In genomic region chr17:56540791-56541190, GRCh38 we compare ENCODE assay signal across 22 cellular contexts. TPM values are rescaled to one million over a fixed set of nuclear protein-coding genes. Genes with fewer than 3 reads are reported as not detected.
A peak's percentile ranks its signal among the peaks of the same experiment; 100 is the strongest.
DNase-seq lines count a peak whose midpoint lies in the region; ATAC-seq, FAIRE-seq and TF ChIP-seq lines count a peak whose summit lies in the region.
"Had no signal": no experiment of that assay in that cellular context is flagged by ENCODE, and none has a peak within 500 bp of the region (broad histone marks: within the 10 kb centered on the region; RNA-seq: fewer than 3 reads in every experiment).

No MANE protein-coding gene starts in this region.

- FAIRE-seq in HTR-8/SVneo (lab: Jason Lieb, UNC) = peak; percentile 76
- FAIRE-seq in frontal cortex (lab: Jason Lieb, UNC) = no peak

- no peaks in the 10 kb centered on the region for H3K27me3 Mint-ChIP-seq in endodermal cell (ENCODE audit: insufficient read depth)

- no peak overlapping the region for H3K27ac ChIP-seq in endodermal cell (ENCODE audit: low read depth, low read length)
- H3K27ac ChIP-seq: colonic mucosa, thoracic aorta had no signal

- no peaks in the 10 kb centered on the region for H3K9me3 Mint-ChIP-seq in endodermal cell

- TF ChIP-seq CTCF in endodermal cell (conservative IDR thresholded peaks at IDR 0.05) = no peak

- no peaks in the 10 kb centered on the region for H3K36me3 ChIP-seq in endodermal cell (ENCODE audit: control insufficient read depth, insufficient read depth, low read length)
- H3K36me3 ChIP-seq: colonic mucosa, thoracic aorta had no signal

- no peaks in the 10 kb centered on the region for H3K4me1 ChIP-seq in endodermal cell (ENCODE audit: control insufficient read depth, insufficient read depth, low read length)
- H3K4me1 ChIP-seq: colonic mucosa had no signal

- 54 to 82% methylated on average over 3 to 5 of the region's 5 CpGs for WGBS in endodermal cell (ENCODE audit: insufficient coverage in 1 of 2, insufficient read length in 1 of 2), 2 experiments

- no peaks in the 10 kb centered on the region for H3K36me3 Mint-ChIP-seq in endodermal cell (ENCODE audit: low read depth)

- H3K4me3 ChIP-seq in endodermal cell (ENCODE audit: low read length) = no peak overlapping the region
- H3K4me3 ChIP-seq: colonic mucosa, thoracic aorta had no signal

- H3K27ac Mint-ChIP-seq in endodermal cell = no peak overlapping the region
- H3K27ac Mint-ChIP-seq: activated naive CD4-positive, alpha-beta T cell treated with anti-CD3 and anti-CD28 coated beads for 36 hours; activated T-cell treated with anti-CD3 and anti-CD28 coated beads, Interleukin-2, amount 50 U/mL, for 72 hours; naive thymus-derived CD8-positive, alpha-beta T cell; stimulated activated naive CD8-positive, alpha-beta T cell treated with anti-CD3 and anti-CD28 coated beads, Interleukin-15, Interleukin-2, amounts not matched to agents 100 ng/mL and 50 ng/mL, for 24 hours had no signal

- no peaks in the 10 kb centered on the region for H3K4me1 Mint-ChIP-seq in endodermal cell
- H3K4me1 Mint-ChIP-seq: naive thymus-derived CD8-positive, alpha-beta T cell had no signal

- no peak for ATAC-seq in GM18870 (IDR thresholded peaks at IDR 0.05; ENCODE audit: unreplicated experiment)
- ATAC-seq: activated T-cell treated with anti-CD3 and anti-CD28 coated beads, Interleukin-2, amount 50 U/mL, for 72 hours; naive thymus-derived CD8-positive, alpha-beta T cell had no signal

- no peaks in the 10 kb centered on the region for H3K27me3 ChIP-seq in endodermal cell (ENCODE audit: control insufficient read depth, insufficient read depth, low read length, poor library complexity, severe bottlenecking)
- H3K27me3 ChIP-seq: colonic mucosa had no signal

- H3K4me3 Mint-ChIP-seq in endodermal cell = no peak overlapping the region
- H3K4me3 Mint-ChIP-seq: activated naive CD4-positive, alpha-beta T cell treated with anti-CD3 and anti-CD28 coated beads for 36 hours; activated T-cell treated with anti-CD3 and anti-CD28 coated beads, Interleukin-2, amount 50 U/mL, for 72 hours; naive thymus-derived CD8-positive, alpha-beta T cell; stimulated activated naive CD8-positive, alpha-beta T cell treated with anti-CD3 and anti-CD28 coated beads, Interleukin-15, Interleukin-2, amounts not matched to agents 100 ng/mL and 50 ng/mL, for 24 hours had no signal

- no peak overlapping the region for H3K9ac ChIP-seq in endodermal cell (ENCODE audit: extremely low read depth, low read length, poor library complexity, severe bottlenecking)

- no peaks in the 10 kb centered on the region for H3K9me3 ChIP-seq in endodermal cell (ENCODE audit: control insufficient read depth, low read length)
- H3K9me3 ChIP-seq: colonic mucosa, thoracic aorta had no signal

- DNase-seq in AG20443 (ENCODE audit: low spot score) = peak; percentile 21
- peak; percentile 58 for DNase-seq in HTR-8/SVneo (ENCODE audit: insufficient read length, low spot score)
- peak; percentile 62 for DNase-seq in endodermal cell
- peak; percentile 64 for DNase-seq in myocyte (ENCODE audit: low read depth)
- DNase-seq in HCEC 1CT = no peak
- no peak for DNase-seq in frontal cortex (ENCODE audit: low spot score in 2 of 2)
- no peak for DNase-seq in DMS79 (lab: John Stamatoyannopoulos, UW)
- DNase-seq: activated naive CD4-positive, alpha-beta T cell treated with anti-CD3 and anti-CD28 coated beads for 36 hours; activated T-cell treated with anti-CD3 and anti-CD28 coated beads, Interleukin-2, amount 50 U/mL, for 72 hours; amniotic stem cell; colonic mucosa; DMS53; effector memory CD4-positive, alpha-beta T cell; erythroblast; naive thymus-derived CD8-positive, alpha-beta T cell; NCI-H1417; NCI-H2081; NCI-H226; NCI-H748 treated with DMSO at 0.1 percent for 48 hours had no signal

RNA-seq across cellular contexts. Expression of gene NOG, which starts 52.7 kb away (rescaled TPM):
- 1 to 10 TPM; 2.0 to 6.7 TPM for total RNA-seq in endodermal cell
- polyA plus RNA-seq in endodermal cell (2013, experiment 1 of 2) = 13.7 TPM
- polyA plus RNA-seq in endodermal cell (2013, experiment 2 of 2) = 15.5 TPM
- total RNA-seq in myocyte = 62.4 and 63.9 TPM in 2 replicates
- 4.9 TPM for polyA plus RNA-seq in myocyte (2012)
- total RNA-seq in frontal cortex = 7.7 TPM

Comparison
In these comparisons a context has a peak if more than half of its experiments do, and no peak if none do; other contexts are left out.
1. DNase-seq: peak in AG20443 (single experiment), HTR-8/SVneo (single experiment), endodermal cell (single experiment) and myocyte (single experiment); none in HCEC 1CT (single experiment), frontal cortex (0 of 2) and DMS79 (single experiment).